ENCODE assay signal across 31 cellular contexts in genomic region chr6:152435816-152436215, GRCh38.
"Had no signal": no experiment of that assay in that cellular context is flagged by ENCODE, and none has a peak within 500 bp of the region (broad histone marks: within the 10 kb centered on the region; RNA-seq: fewer than 3 reads in every experiment).

No MANE protein-coding gene starts in this region.

- H3K4me1 ChIP-seq: adrenal gland, body of pancreas, breast epithelium had no signal

- H3K27ac ChIP-seq: adrenal gland, body of pancreas, brain microvascular endothelial cell, breast epithelium, VCaP had no signal

- H3K9me3 ChIP-seq: adrenal gland, body of pancreas, breast epithelium had no signal

- H3K27me3 ChIP-seq: adrenal gland, body of pancreas, brain microvascular endothelial cell, breast epithelium had no signal

- H3K36me3 ChIP-seq: adrenal gland, brain microvascular endothelial cell, breast epithelium had no signal

- DNase-seq: activated B cell treated with CpG ODN at 0.5 μM for 24 hours; activated CD4-positive, alpha-beta memory T cell treated with anti-CD3 and anti-CD28 coated beads for 36 hours; activated CD4-positive, alpha-beta T cell treated with anti-CD3 and anti-CD28 coated beads for 4 hours; activated CD4-positive, alpha-beta T cell treated with anti-CD3 and anti-CD28 coated beads, Interleukin-2, amount 10 ng/mL, durations not matched to agents 24 days and 14 days; activated CD4-positive, alpha-beta T cell treated with anti-CD3 and anti-CD28 coated beads, Interleukin-2, amount 50 U/mL, for 1 hour; activated CD4-positive, alpha-beta T cell treated with anti-CD3 and anti-CD28 coated beads, Interleukin-2, amount 50 U/mL, for 4 hours; activated CD4-positive, CD25-positive, alpha-beta regulatory T cell treated with anti-CD3 and anti-CD28 coated beads, Interleukin-2, amount 50 U/mL, for 72 hours; activated CD8-positive, alpha-beta memory T cell treated with anti-CD3 and anti-CD28 coated beads, Interleukin-2, amount 50 U/mL, for 4 hours; activated CD8-positive, alpha-beta T cell treated with anti-CD3 and anti-CD28 coated beads for 36 hours; activated effector memory CD4-positive, alpha-beta T cell treated with anti-CD3 and anti-CD28 coated beads, Interleukin-2, amount 50 U/mL, for 16 hours; activated gamma-delta T cell treated with Interleukin-2 at 50 U/mL for 16 hours; activated naive CD4-positive, alpha-beta T cell; activated naive CD4-positive, alpha-beta T cell treated with anti-CD3 and anti-CD28 coated beads for 36 hours; activated naive CD4-positive, alpha-beta T cell treated with anti-CD3 and anti-CD28 coated beads, Interleukin-2, amount 50 U/mL, for 16 hours; activated naive CD8-positive, alpha-beta T cell treated with anti-CD3 and anti-CD28 coated beads for 36 hours; activated T-cell treated with anti-CD3 and anti-CD28 coated beads for 4 hours; activated T-cell treated with anti-CD3 and anti-CD28 coated beads, Interleukin-2, amount 50 U/mL, for 1 hour; activated T-cell treated with anti-CD3 and anti-CD28 coated beads, Interleukin-2, amount 50 U/mL, for 4 hours; activated T-cell treated with anti-CD3 and anti-CD28 coated beads, Interleukin-2, amount 50 U/mL, for 72 hours; adrenal gland; amniotic stem cell; aorta; body of pancreas; brain microvascular endothelial cell; central memory CD4-positive, alpha-beta T cell; cerebellar nuclear complex; T-helper 9 cell had no signal

- ATAC-seq: activated CD8-positive, alpha-beta T cell treated with anti-CD3 and anti-CD28 coated beads for 36 hours; activated naive CD4-positive, alpha-beta T cell treated with anti-CD3 and anti-CD28 coated beads, Interleukin-2, amount 50 U/mL, for 72 hours; activated T-cell treated with anti-CD3 and anti-CD28 coated beads, Interleukin-2, amount 50 U/mL, for 4 hours; activated T-cell treated with anti-CD3 and anti-CD28 coated beads, Interleukin-2, amount 50 U/mL, for 72 hours; activated T-helper 17 cell treated with anti-CD3 and anti-CD28 coated beads, Interleukin-2, amount 50 U/mL, for 72 hours; body of pancreas had no signal

- H3K4me3 ChIP-seq: adrenal gland, body of pancreas, breast epithelium had no signal
